In the genomic region with DNA sequence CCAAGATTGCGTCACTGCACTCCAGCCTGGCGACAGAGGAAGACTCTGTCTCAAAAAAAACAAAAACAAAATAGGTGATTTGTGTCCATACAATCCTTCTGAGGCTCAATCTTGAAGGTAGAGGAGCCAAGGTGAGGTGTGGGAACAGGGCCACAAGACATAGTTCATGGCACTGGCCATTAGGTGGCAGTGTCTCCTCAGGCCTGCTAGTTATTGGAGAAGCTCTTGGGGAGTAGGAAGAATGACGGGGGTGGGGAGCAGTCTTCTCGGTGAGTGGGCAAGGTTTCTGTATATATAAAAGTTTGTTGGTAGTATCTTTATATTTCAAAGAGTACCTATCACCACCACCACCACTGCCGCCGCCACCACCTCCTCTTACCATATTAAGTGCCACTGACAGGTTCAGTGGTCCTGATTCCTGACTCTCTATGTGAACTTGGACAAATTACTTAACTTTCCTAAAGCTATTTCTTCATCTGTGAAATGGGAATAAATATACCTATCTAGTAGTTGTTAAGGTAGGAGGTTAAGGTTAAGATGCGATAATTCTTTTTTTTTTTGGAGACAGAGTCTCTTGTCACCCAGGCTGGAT, we compare ENCODE assay signal across 8 cellular contexts. TPM values are rescaled to one million over a fixed set of nuclear protein-coding genes. Genes with fewer than 3 reads are reported as not detected.
DNase-seq lines count a peak whose midpoint lies in the region; ATAC-seq and TF ChIP-seq lines count a peak whose summit lies in the region.

No MANE protein-coding gene starts in this region.

- peaks cover 69% of the 10 kb centered on the region for H3K4me1 Mint-ChIP-seq in activated T-cell treated with anti-CD3 and anti-CD28 coated beads, Interleukin-2, amount 50 U/mL, for 72 hours (ENCODE audit: low read depth)

- H3K4ac ChIP-seq in trophoblast cell (ENCODE audit: low read depth, low read length): peak overlapping the region; percentile 33

- WGBS in trophoblast cell (ENCODE audit: extremely low coverage, insufficient coverage, insufficient read length): no CpG with 5 or more reads among the region's 7 CpGs

- TF ChIP-seq CTCF in BJ (IDR thresholded peaks at IDR 0.05; ENCODE audit: insufficient read depth, low read depth, low read length) (peak; percentile 82), OCI-LY3 (IDR thresholded peaks at IDR 0.05; ENCODE audit: low read depth, low read length) (peak; percentile 60), fibroblast of villous mesenchyme (IDR thresholded peaks at IDR 0.05; ENCODE audit: insufficient read depth, low read depth, low read length) (peak; percentile 89)

- POLR2A ChIA-PET in BJ (lab: Charles Lee): no interaction called here

- no peak overlapping the region for H2AFZ ChIP-seq in OCI-LY3 (ENCODE audit: low read depth, low read length)
- H2AFZ ChIP-seq in trophoblast cell (ENCODE audit: insufficient read depth, low read length, poor library complexity): no peak overlapping the region

- no peaks in the 10 kb centered on the region for H3K9me3 Mint-ChIP-seq in activated T-cell treated with anti-CD3 and anti-CD28 coated beads, Interleukin-2, amount 50 U/mL, for 72 hours

- H2BK12ac ChIP-seq in trophoblast cell (ENCODE audit: low read length): no peak overlapping the region

- no peak overlapping the region for H4K12ac ChIP-seq in trophoblast cell (ENCODE audit: low read depth, low read length)

- peak overlapping the region in 1 of 2 donors; percentile 53 for H3K4me3 Mint-ChIP-seq in activated T-cell treated with anti-CD3 and anti-CD28 coated beads, Interleukin-2, amount 50 U/mL, for 72 hours

- H3K4me2 ChIP-seq in OCI-LY3 (ENCODE audit: low read length) (no peak overlapping the region), trophoblast cell (ENCODE audit: low read length) (no peak overlapping the region)

- DNase-seq in BJ (ENCODE audit: low read depth) (no peak), fibroblast of villous mesenchyme (ENCODE audit: low read depth) (peak; percentile 68), trophoblast cell (peak; percentile 41 to 74), DMS79 (lab: John Stamatoyannopoulos, UW) (no peak)
- DNase-seq in activated T-cell treated with anti-CD3 and anti-CD28 coated beads, Interleukin-2, amount 50 U/mL, for 72 hours: peak; percentile 66 to 71

- no peak overlapping the region for H2BK120ac ChIP-seq in trophoblast cell (ENCODE audit: insufficient read depth, low read length, poor library complexity)

- H3K14ac ChIP-seq in trophoblast cell (ENCODE audit: low read length): no peak overlapping the region

- H3K27ac ChIP-seq in OCI-LY3 (ENCODE audit: low read length): no peak overlapping the region
- no peak overlapping the region for H3K27ac ChIP-seq in trophoblast cell (ENCODE audit: low read depth, low read length)

- peaks cover 2% of the 10 kb centered on the region for H3K79me1 ChIP-seq in trophoblast cell (ENCODE audit: low read length)

- no peak overlapping the region for H3K27ac Mint-ChIP-seq in activated T-cell treated with anti-CD3 and anti-CD28 coated beads, Interleukin-2, amount 50 U/mL, for 72 hours

- no peak overlapping the region for H2AK5ac ChIP-seq in trophoblast cell (ENCODE audit: low read length)

- H3K9ac ChIP-seq in OCI-LY3 (ENCODE audit: low read length) (no peak overlapping the region), trophoblast cell (ENCODE audit: low read length) (no peak overlapping the region)

- H3K4me3 ChIP-seq in BJ (ENCODE audit: low read depth, low read length) (no peak overlapping the region), OCI-LY3 (ENCODE audit: low read length) (no peak overlapping the region), fibroblast of villous mesenchyme (ENCODE audit: low read depth, low read length) (no peak overlapping the region), trophoblast cell (ENCODE audit: low read depth, low read length) (no peak overlapping the region)

- H3K23ac ChIP-seq in trophoblast cell (ENCODE audit: low read length): no peak overlapping the region

- CTCF ChIA-PET in BJ (lab: Yijun Ruan, JAX): interaction anchor here (0.6 to 3.8 kb wide), 24 partner anchors 9 to 1996 kb away, joined by 3 to 25 read pairs (median 4); a partner anchor contains a TSS

- H3K27me3 Mint-ChIP-seq in activated T-cell treated with anti-CD3 and anti-CD28 coated beads, Interleukin-2, amount 50 U/mL, for 72 hours (ENCODE audit: low read depth): no peaks in the 10 kb centered on the region

- peaks cover 0 to 2% of the 10 kb centered on the region in 2 donors for H3K36me3 Mint-ChIP-seq in activated T-cell treated with anti-CD3 and anti-CD28 coated beads, Interleukin-2, amount 50 U/mL, for 72 hours (ENCODE audit: insufficient read depth in 2 of 2)

- H3K79me2 ChIP-seq in OCI-LY3 (ENCODE audit: low read length) (peaks cover 22% of the 10 kb centered on the region), trophoblast cell (ENCODE audit: control insufficient read depth, insufficient read depth, low read length, poor library complexity) (peaks cover 8% of the 10 kb centered on the region)

- H3K36me3 ChIP-seq in BJ (ENCODE audit: control insufficient read depth, insufficient read depth, low read length): no peaks in the 10 kb centered on the region
- H3K36me3 ChIP-seq in OCI-LY3 (replicated peaks; ENCODE audit: low read depth, low read length): no peaks in the 10 kb centered on the region
- H3K36me3 ChIP-seq in trophoblast cell (ENCODE audit: control insufficient read depth in 1 of 2, insufficient read depth in 2 of 2, low read length in 2 of 2): no peaks in the 10 kb centered on the region

- H3K27me3 ChIP-seq in BJ (ENCODE audit: control insufficient read depth, insufficient read depth, low read length) (no peaks in the 10 kb centered on the region), OCI-LY3 (ENCODE audit: low read depth, low read length) (no peaks in the 10 kb centered on the region), trophoblast cell (ENCODE audit: insufficient read depth, low read length) (no peaks in the 10 kb centered on the region)

- H3K4me1 ChIP-seq in OCI-LY3 (ENCODE audit: low read length): no peaks in the 10 kb centered on the region
- H3K4me1 ChIP-seq in trophoblast cell (ENCODE audit: control insufficient read depth in 1 of 2, insufficient read depth in 2 of 2, low read length in 2 of 2): peaks cover 0 to 1% of the 10 kb centered on the region in 2 experiments

- H4K20me1 ChIP-seq in OCI-LY3 (ENCODE audit: insufficient read depth, low read length): peaks cover 13% of the 10 kb centered on the region

- peak; percentile 98 for ATAC-seq in GM18861 (IDR thresholded peaks at IDR 0.05; ENCODE audit: unreplicated experiment)
- peak; percentile 95 for ATAC-seq in HG03060 (IDR thresholded peaks at IDR 0.05; ENCODE audit: low read depth, unreplicated experiment)
- peak; percentile 86 to 88 for ATAC-seq in activated T-cell treated with anti-CD3 and anti-CD28 coated beads, Interleukin-2, amount 50 U/mL, for 72 hours (replicated peaks in 1 of 2)

- H3K18ac ChIP-seq in trophoblast cell (ENCODE audit: low read length): no peak overlapping the region

- H2BK5ac ChIP-seq in trophoblast cell (ENCODE audit: low read depth, low read length, poor library complexity): no peak overlapping the region

- H3K9me3 ChIP-seq in OCI-LY3 (ENCODE audit: insufficient read depth, low read length): no peaks in the 10 kb centered on the region
- no peaks in the 10 kb centered on the region for H3K9me3 ChIP-seq in trophoblast cell (ENCODE audit: insufficient read depth, low read depth, low read length)

- no peak overlapping the region for H4K91ac ChIP-seq in trophoblast cell (ENCODE audit: low read depth, low read length)

- no peak overlapping the region for H4K8ac ChIP-seq in trophoblast cell (ENCODE audit: low read depth, low read length)

RNA-seq across cellular contexts. Expression of a gene that starts 24.0 kb away (rescaled TPM):
- polyA plus RNA-seq in BJ (2011; rRNA removed): 28.7 and 29.5 TPM in 2 replicates
- polyA minus RNA-seq in BJ (2011; rRNA and poly(A)+ RNA removed): 13.3 and 17.3 TPM in 2 replicates
- total RNA-seq in activated T-cell treated with anti-CD3 and anti-CD28 coated beads, Interleukin-2, amount 50 U/mL, for 72 hours: 10 to 100 TPM; 93.7 to 99.1 TPM
- total RNA-seq in fibroblast of villous mesenchyme: 34.8 and 48.4 TPM in 2 replicates
- polyA plus RNA-seq in trophoblast cell (2013): 148 and 154 TPM in 2 replicates

Comparison
In these comparisons a context has a peak if more than half of its experiments do, and no peak if none do; other contexts are left out.
1. DNase-seq: peak in activated T-cell treated with anti-CD3 and anti-CD28 coated beads, Interleukin-2, amount 50 U/mL, for 72 hours (2 of 2), fibroblast of villous mesenchyme (single experiment) and trophoblast cell (2 of 2); none in BJ (single experiment) and DMS79 (single experiment).
2. Peak in every context shown above with its lines, with median percentiles within 50 percentile points of each other: CTCF ChIP-seq and ATAC-seq.